Comparison of ENCODE assay signal across 8 cellular contexts in the genomic region with DNA sequence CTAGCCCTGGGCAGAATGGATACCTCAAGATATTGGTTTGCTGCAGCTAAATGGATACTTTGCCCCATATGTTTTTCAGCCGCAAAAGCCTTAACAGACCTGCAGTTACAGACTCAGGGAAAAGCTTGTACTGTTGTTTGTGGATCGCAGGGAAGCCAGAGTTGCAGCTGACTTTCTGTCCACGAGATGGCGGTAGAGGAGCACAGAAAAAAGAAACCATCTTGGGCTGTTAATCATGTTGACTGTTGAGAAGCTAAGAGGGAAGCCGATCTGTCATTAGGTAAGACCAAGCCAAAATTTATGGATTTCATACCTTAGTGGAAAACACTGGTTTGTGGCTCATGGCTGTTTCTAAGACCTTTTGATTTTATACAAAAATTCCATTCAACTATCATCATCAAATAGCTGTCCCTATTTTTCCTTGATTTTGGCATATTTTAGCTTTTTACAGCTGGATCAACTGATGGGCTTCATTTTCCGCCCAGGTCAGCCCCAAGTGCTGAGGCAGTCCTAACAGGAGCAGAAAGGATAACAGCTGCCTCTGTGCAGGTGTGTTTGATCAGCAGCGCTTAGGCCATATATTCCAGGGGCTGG.
A peak's percentile ranks its signal among the peaks of the same experiment; 100 is the strongest.
DNase-seq lines count a peak whose midpoint lies in the region; ATAC-seq lines count a peak whose summit lies in the region.

No MANE protein-coding gene starts in this region.

- H3K27me3 ChIP-seq in ACC112 (ENCODE audit: insufficient read depth, low read length) = peaks cover 15% of the 10 kb centered on the region; the same call in 1 of the 2 replicates

- no peak overlapping the region for H3K27ac Mint-ChIP-seq in central memory CD8-positive, alpha-beta T cell (ENCODE audit: low read depth)

- H3K9me3 Mint-ChIP-seq in central memory CD8-positive, alpha-beta T cell = no peaks in the 10 kb centered on the region

- H3K4me3 ChIP-seq in ACC112 (ENCODE audit: low read depth, low read length) = no peak overlapping the region

- H3K27me3 Mint-ChIP-seq in central memory CD8-positive, alpha-beta T cell = peaks cover 15% of the 10 kb centered on the region

- H3K4me1 Mint-ChIP-seq in central memory CD8-positive, alpha-beta T cell = no peaks in the 10 kb centered on the region

- H3K4me3 Mint-ChIP-seq in central memory CD8-positive, alpha-beta T cell = no peak overlapping the region

- H3K27ac ChIP-seq in ACC112 (ENCODE audit: low read depth, low read length) = no peak overlapping the region

- H3K4me1 ChIP-seq in ACC112 (ENCODE audit: control insufficient read depth, insufficient read depth, low read length, unreplicated experiment) = no peaks in the 10 kb centered on the region

- peak; percentile 43 for ATAC-seq in GM18511 (IDR thresholded peaks at IDR 0.05; ENCODE audit: unreplicated experiment)
- ATAC-seq in HG03159 (IDR thresholded peaks at IDR 0.05; ENCODE audit: unreplicated experiment) = peak; percentile 48
- peak; percentile 77 for ATAC-seq in central memory CD8-positive, alpha-beta T cell (replicated peaks; ENCODE audit: extremely low read depth, poor library complexity, severe bottlenecking)

- peaks cover 1% of the 10 kb centered on the region for H3K36me3 Mint-ChIP-seq in central memory CD8-positive, alpha-beta T cell (ENCODE audit: insufficient read depth)

- peak; percentile 73 for DNase-seq in NCI-H345 (lab: John Stamatoyannopoulos, UW)
- DNase-seq in activated CD4-positive, CD25-positive, alpha-beta regulatory T cell treated with anti-CD3 and anti-CD28 coated beads, Interleukin-2, amount 50 U/mL, for 16 hours (ENCODE audit: low read depth, low spot score) = peak; percentile 52
- peak; percentile 69 to 70 for DNase-seq in central memory CD8-positive, alpha-beta T cell (ENCODE audit: low spot score in 2 of 2)
- DNase-seq in left kidney (ENCODE audit: low read depth, low spot score) = peak; percentile 90
- DNase-seq in stimulated activated CD4-positive, alpha-beta T cell treated with anti-CD3 and anti-CD28 coated beads, Interleukin-4, amount 100 ng/mL, for 4 hours = peak; percentile 61 to 62

- peak overlapping the region; percentile 52 for H2AFZ ChIP-seq in ACC112 (ENCODE audit: low read length, unreplicated experiment)

- no peaks in the 10 kb centered on the region for H3K36me3 ChIP-seq in ACC112 (ENCODE audit: insufficient read depth, low read length)

- H3K79me2 ChIP-seq in ACC112 (ENCODE audit: control insufficient read depth, insufficient read depth, low read length, unreplicated experiment) = no peaks in the 10 kb centered on the region
